In genomic region chr12:132215644-132215989, GRCh38 we compare ENCODE assay signal across 16 cellular contexts.
DNase-seq lines count a peak whose midpoint lies in the region; ATAC-seq, FAIRE-seq and TF ChIP-seq lines count a peak whose summit lies in the region.
"Had no signal": no experiment of that assay in that cellular context is flagged by ENCODE, and none has a peak within 500 bp of the region (broad histone marks: within the 10 kb centered on the region; RNA-seq: fewer than 3 reads in every experiment).

No MANE protein-coding gene starts in this region.

- in situ Hi-C loops in HepG2 (cut with HindIII; ENCODE audit: extremely low pct_ligation_motif_present, low pct_unique_long_range_greater_than_20kb): no loop called here

- H3K4me3 ChIP-seq in HepG2 (replicated peaks in 1 of 3; ENCODE audit: insufficient read depth in 1 of 3, low read depth in 2 of 3, low read length in 3 of 3) (no peak overlapping the region), right lobe of liver (no peak overlapping the region)
- H3K4me3 ChIP-seq: GM23338 had no signal

- TF ChIP-seq EP300 in HepG2 (IDR thresholded peaks at IDR 0.05; ENCODE audit: low read depth in 2 of 2, low read length in 2 of 2): no peak
- TF ChIP-seq EP300 in HepG2 (CRISPR knock-in tag; IDR thresholded peaks at IDR 0.05; ENCODE audit: borderline replicate concordance): no peak

- H3K27ac Mint-ChIP-seq in chondrocyte (ENCODE audit: unreplicated experiment) (no peak overlapping the region), memory B cell (peak overlapping the region; percentile 19)
- H3K27ac Mint-ChIP-seq: CD8-positive, alpha-beta T cell; GM23338 had no signal

- intact Hi-C loops in HepG2 (cut with micrococcal nuclease; ENCODE audit: unreplicated experiment): no loop called here
- intact Hi-C loops in right lobe of liver (cut with DNase I): loop anchor here (10.0 kb wide), 1 partner anchor 61 kb away; no protein-coding TSS in a partner anchor

- no peak overlapping the region for H3K9ac ChIP-seq in HepG2 (ENCODE audit: insufficient read depth, low read depth, low read length)

- H3K36me3 Mint-ChIP-seq in chondrocyte (ENCODE audit: low read depth) (peaks cover 2% of the 10 kb centered on the region), memory B cell (peaks cover 4% of the 10 kb centered on the region)
- H3K36me3 Mint-ChIP-seq: CD4-positive, CD25-positive, alpha-beta regulatory T cell; CD8-positive, alpha-beta T cell had no signal

- peaks cover 7% of the 10 kb centered on the region for H3K9me3 Mint-ChIP-seq in chondrocyte (ENCODE audit: low read depth)
- peaks cover 10% of the 10 kb centered on the region for H3K9me3 Mint-ChIP-seq in memory B cell
- H3K9me3 Mint-ChIP-seq: CD8-positive, alpha-beta T cell had no signal

- H3K27me3 ChIP-seq in HepG2 (ENCODE audit: control insufficient read depth in 1 of 2, insufficient read depth in 2 of 2, low read length in 2 of 2): peaks cover 11 to 63% of the 10 kb centered on the region in 2 experiments
- no peaks in the 10 kb centered on the region for H3K27me3 ChIP-seq in right lobe of liver

- H3K4me1 Mint-ChIP-seq in chondrocyte (ENCODE audit: low read depth): no peaks in the 10 kb centered on the region
- peaks cover 6% of the 10 kb centered on the region for H3K4me1 Mint-ChIP-seq in memory B cell
- H3K4me1 Mint-ChIP-seq: GM23338 had no signal

- TF ChIP-seq RAD21 in HepG2 (CRISPR knock-in tag; IDR thresholded peaks at IDR 0.05): no peak

- CTCF ChIA-PET in HepG2 (lab: Yijun Ruan, JAX; ENCODE audit: low intra/inter-chr PET ratio, low total read pairs): no interaction called here

- TF ChIP-seq CTCF in HepG2 (CRISPR knock-in tag; IDR thresholded peaks at IDR 0.05): no peak
- TF ChIP-seq CTCF in right lobe of liver (IDR thresholded peaks at IDR 0.05): no peak
- TF ChIP-seq CTCF in chondrocyte (IDR thresholded peaks at IDR 0.05): no peak

- H3K27ac ChIP-seq in HepG2 (ENCODE audit: extremely low read length, insufficient read depth, low read length): no peak overlapping the region
- H3K27ac ChIP-seq in right lobe of liver: no peak overlapping the region
- H3K27ac ChIP-seq: C4-2B had no signal

- H3K4me3 Mint-ChIP-seq in chondrocyte (ENCODE audit: unreplicated experiment): no peak overlapping the region
- H3K4me3 Mint-ChIP-seq in memory B cell: no peak overlapping the region
- H3K4me3 Mint-ChIP-seq: CD4-positive, CD25-positive, alpha-beta regulatory T cell; CD8-positive, alpha-beta T cell; GM23338 had no signal

- H3K9me3 ChIP-seq in HepG2 (ENCODE audit: low read length) (no peaks in the 10 kb centered on the region), right lobe of liver (no peaks in the 10 kb centered on the region)
- H3K9me3 ChIP-seq: Caco-2 had no signal

- H3K27me3 Mint-ChIP-seq in chondrocyte (ENCODE audit: low read depth): peaks cover 59% of the 10 kb centered on the region
- peaks cover 19% of the 10 kb centered on the region for H3K27me3 Mint-ChIP-seq in memory B cell

- no peak overlapping the region for H3K4me2 ChIP-seq in HepG2 (ENCODE audit: low read depth, low read length)
- H3K4me2 ChIP-seq: GM23338 had no signal

- no peaks in the 10 kb centered on the region for H3K36me3 ChIP-seq in HepG2 (replicated peaks in 1 of 2; ENCODE audit: control insufficient read depth in 1 of 2, insufficient read depth in 2 of 2, low read length in 2 of 2)
- H3K36me3 ChIP-seq in right lobe of liver: no peaks in the 10 kb centered on the region

- BruUV-seq in HepG2 (replicated peaks; lab: Mats Ljungman, UMichigan): no TSS peak

- no peak overlapping the region for H2AFZ ChIP-seq in HepG2 (ENCODE audit: low read length)
- H2AFZ ChIP-seq: GM23338 had no signal

- ATAC-seq in HepG2 (no peak), right lobe of liver (no peak), memory B cell (ENCODE audit: low read depth) (no peak)
- ATAC-seq: CD8-positive, alpha-beta T cell had no signal

- no peaks in the 10 kb centered on the region for H3K79me2 ChIP-seq in HepG2 (ENCODE audit: insufficient read depth, low read length)

- POLR2A ChIA-PET in HepG2 (lab: Yijun Ruan, JAX): no interaction called here

- DNase-seq in HepG2 (ENCODE audit: low spot score) (no peak), right lobe of liver (no peak), chondrocyte (ENCODE audit: low spot score) (peak; percentile 79), memory B cell (ENCODE audit: low spot score in 2 of 2) (no peak), HTR-8/SVneo (ENCODE audit: insufficient read length, low spot score) (no peak), GM12891 (ENCODE audit: insufficient read length, low spot score) (no peak)
- DNase-seq: Caco-2; CD4-positive, CD25-positive, alpha-beta regulatory T cell; CD8-positive, alpha-beta T cell; DMS153; DND-41; HCEC 1CT had no signal

- no peak for FAIRE-seq in HepG2 (lab: Jason Lieb, UNC)
- FAIRE-seq in HTR-8/SVneo (lab: Jason Lieb, UNC): no peak
- no peak for FAIRE-seq in GM12891 (lab: Jason Lieb, UNC)
- FAIRE-seq: G401.6, GM18507 had no signal

- WGBS in HepG2 (ENCODE audit: low lambda C conversion rate): 0% methylated on average over 2 of the region's 10 CpGs
- WGBS in right lobe of liver (ENCODE audit: insufficient coverage, low coverage, low lambda C conversion rate, missing lambda C conversion rate): 69% methylated on average over 8 of the region's 10 CpGs

- no peaks in the 10 kb centered on the region for H4K20me1 ChIP-seq in HepG2 (ENCODE audit: insufficient read depth, low read length)

- no peaks in the 10 kb centered on the region for H3K4me1 ChIP-seq in HepG2 (ENCODE audit: insufficient read depth, low read length)
- H3K4me1 ChIP-seq in right lobe of liver: no peaks in the 10 kb centered on the region
- H3K4me1 ChIP-seq: Caco-2 had no signal

- TF ChIP-seq POLR2A in HepG2 (IDR thresholded peaks at IDR 0.05; ENCODE audit: insufficient read depth in 1 of 2, low read depth in 2 of 2, low read length in 2 of 2): no peak
- no peak for TF ChIP-seq POLR2A in right lobe of liver (IDR thresholded peaks at IDR 0.05)
- no peak for TF ChIP-seq POLR2A in GM12891 (IDR thresholded peaks at IDR 0.05; ENCODE audit: low read depth, low read length)

TF ChIP-seq in HepG2, 621 proteins besides CTCF, POLR2A, EP300 and RAD21:
- TF ChIP-seq ELK4 (CRISPR knock-in tag; IDR thresholded peaks at IDR 0.05; ENCODE audit: borderline replicate concordance) (no peak), MNT (IDR thresholded peaks at IDR 0.05) (peak; percentile 92)

TF ChIP-seq in GM12891, 5 proteins besides CTCF, POLR2A, EP300 and RAD21:
- TF ChIP-seq SPI1 (IDR thresholded peaks at IDR 0.05; ENCODE audit: low read depth, low read length): no peak
- TF ChIP-seq POU2F2 (IDR thresholded peaks at IDR 0.05; ENCODE audit: low read depth, low read length): no peak
- no peak for TF ChIP-seq TAF1 (IDR thresholded peaks at IDR 0.05; ENCODE audit: low read depth, low read length)
- no peak for TF ChIP-seq POLR2AphosphoS5 (IDR thresholded peaks at IDR 0.05; ENCODE audit: low read depth, low read length)
- TF ChIP-seq PAX5 (IDR thresholded peaks at IDR 0.05; ENCODE audit: insufficient read depth, low read length, severe bottlenecking): no peak
